In genomic region chr9:118321823-118322222, GRCh38 we compare ENCODE assay signal across 16 cellular contexts.
DNase-seq lines count a peak whose midpoint lies in the region; ATAC-seq and TF ChIP-seq lines count a peak whose summit lies in the region.
"Had no signal": no experiment of that assay in that cellular context is flagged by ENCODE, and none has a peak within 500 bp of the region (broad histone marks: within the 10 kb centered on the region; RNA-seq: fewer than 3 reads in every experiment).

No MANE protein-coding gene starts in this region.

- no peaks in the 10 kb centered on the region for H4K20me1 ChIP-seq in neural progenitor cell (ENCODE audit: low read depth)
- H4K20me1 ChIP-seq: BLaER1 had no signal

- peak in 3 of 4 donors; percentile 51 to 72 (median 60) for ATAC-seq in heart left ventricle
- no peak for ATAC-seq in right cardiac atrium
- ATAC-seq in GM18520 (IDR thresholded peaks at IDR 0.05; ENCODE audit: unreplicated experiment) = no peak
- ATAC-seq: GM12878 had no signal

- TF ChIP-seq POLR2A in heart left ventricle (IDR thresholded peaks at IDR 0.05) = no peak

- no peak overlapping the region for H3K4me2 ChIP-seq in neural progenitor cell
- H3K4me2 ChIP-seq: BLaER1 had no signal

- CTCF ChIA-PET in activated naive CD4-positive, alpha-beta T cell treated with anti-CD3 and anti-CD28 coated beads, Interleukin-2, amount 10 ng/mL, durations not matched to agents 7 days and 5 days (lab: Charles Lee) = no interaction called here

- H3K27me3 ChIP-seq in heart left ventricle (no peaks in the 10 kb centered on the region), right cardiac atrium (ENCODE audit: control insufficient read depth, insufficient read depth) (no peaks in the 10 kb centered on the region), neural progenitor cell (no peaks in the 10 kb centered on the region)
- H3K27me3 ChIP-seq: BLaER1 had no signal

- peak in 1 of 5 donors; percentile 13 for DNase-seq in heart left ventricle
- no peak for DNase-seq in right cardiac atrium
- DNase-seq in NCI-H2081 treated with DMSO at 0.1 percent for 48 hours (lab: John Stamatoyannopoulos, UW) = peak; percentile 63
- peak; percentile 89 for DNase-seq in NCI-H748 treated with DMSO at 0.1 percent for 48 hours (lab: John Stamatoyannopoulos, UW)
- no peak for DNase-seq in neural progenitor cell (ENCODE audit: low spot score)
- DNase-seq in stimulated activated CD4-positive, alpha-beta T cell treated with anti-CD3 and anti-CD28 coated beads, Interleukin-1b, Interleukin-23, amount 100 ng/mL, for 48 hours = no peak
- no peak for DNase-seq in activated naive CD4-positive, alpha-beta T cell treated with anti-CD3 and anti-CD28 coated beads, Interleukin-2, amount 10 ng/mL, durations not matched to agents 7 days and 5 days
- DNase-seq: 8988T; AML-193; CD8-positive, alpha-beta memory T cell; DMS53; GM23248; H7 had no signal

- H3K4me3 ChIP-seq in heart left ventricle = no peak overlapping the region
- no peak overlapping the region for H3K4me3 ChIP-seq in right cardiac atrium (ENCODE audit: low read length)
- no peak overlapping the region for H3K4me3 ChIP-seq in neural progenitor cell
- H3K4me3 ChIP-seq: BLaER1, GM12878, GM23248 had no signal

- no peaks in the 10 kb centered on the region for H3K27me3 Mint-ChIP-seq in neural progenitor cell (ENCODE audit: insufficient read depth, low read depth)
- no peaks in the 10 kb centered on the region for H3K27me3 Mint-ChIP-seq in activated naive CD4-positive, alpha-beta T cell treated with anti-CD3 and anti-CD28 coated beads, Interleukin-2, amount 10 ng/mL, durations not matched to agents 7 days and 5 days
- H3K27me3 Mint-ChIP-seq: CD8-positive, alpha-beta memory T cell had no signal

- H3K27ac ChIP-seq in heart left ventricle (no peak overlapping the region), right cardiac atrium (ENCODE audit: low read length) (no peak overlapping the region), neural progenitor cell (no peak overlapping the region)
- H3K27ac ChIP-seq: BLaER1, GM23248 had no signal

- H3K4me1 ChIP-seq in heart left ventricle (peaks cover 0 to 9% (median 0%) of the 10 kb centered on the region in 12 donors), right cardiac atrium (ENCODE audit: control insufficient read depth, insufficient read depth, low read length) (no peaks in the 10 kb centered on the region), neural progenitor cell (peaks cover 3% of the 10 kb centered on the region)

- no peaks in the 10 kb centered on the region for H3K9me3 Mint-ChIP-seq in neural progenitor cell
- H3K9me3 Mint-ChIP-seq in activated naive CD4-positive, alpha-beta T cell treated with anti-CD3 and anti-CD28 coated beads, Interleukin-2, amount 10 ng/mL, durations not matched to agents 7 days and 5 days = peaks cover 2% of the 10 kb centered on the region

- H3K4me1 Mint-ChIP-seq in neural progenitor cell = peaks cover 22% of the 10 kb centered on the region
- H3K4me1 Mint-ChIP-seq in activated naive CD4-positive, alpha-beta T cell treated with anti-CD3 and anti-CD28 coated beads, Interleukin-2, amount 10 ng/mL, durations not matched to agents 7 days and 5 days = no peaks in the 10 kb centered on the region
- H3K4me1 Mint-ChIP-seq: CD8-positive, alpha-beta memory T cell had no signal

- H3K9me3 ChIP-seq in heart left ventricle (no peaks in the 10 kb centered on the region), right cardiac atrium (ENCODE audit: control insufficient read depth, low read length) (no peaks in the 10 kb centered on the region), neural progenitor cell (ENCODE audit: low read depth) (no peaks in the 10 kb centered on the region)
- H3K9me3 ChIP-seq: BLaER1 had no signal

- no peak overlapping the region for H3K9ac ChIP-seq in neural progenitor cell
- H3K9ac ChIP-seq: BLaER1, GM23248 had no signal

- no peak for TF ChIP-seq CTCF in heart left ventricle (IDR thresholded peaks at IDR 0.05)
- no peak for TF ChIP-seq CTCF in neural progenitor cell (IDR thresholded peaks at IDR 0.05)

- H3F3A ChIP-seq in neural progenitor cell (ENCODE audit: low read depth) = no peaks in the 10 kb centered on the region

- no peaks in the 10 kb centered on the region for H3K36me3 Mint-ChIP-seq in neural progenitor cell
- H3K36me3 Mint-ChIP-seq in activated naive CD4-positive, alpha-beta T cell treated with anti-CD3 and anti-CD28 coated beads, Interleukin-2, amount 10 ng/mL, durations not matched to agents 7 days and 5 days = no peaks in the 10 kb centered on the region
- H3K36me3 Mint-ChIP-seq: CD8-positive, alpha-beta memory T cell had no signal

- 56 to 79% (median 64%) methylated on average over 1 of the region's 1 CpG for WGBS in heart left ventricle, 4 donors
- WGBS in right cardiac atrium = 64% methylated on average over 1 of the region's 1 CpG

- H3K36me3 ChIP-seq in heart left ventricle (no peaks in the 10 kb centered on the region), neural progenitor cell (no peaks in the 10 kb centered on the region)
- H3K36me3 ChIP-seq: BLaER1 had no signal

- no peak overlapping the region for H3K4me3 Mint-ChIP-seq in neural progenitor cell
- no peak overlapping the region for H3K4me3 Mint-ChIP-seq in activated naive CD4-positive, alpha-beta T cell treated with anti-CD3 and anti-CD28 coated beads, Interleukin-2, amount 10 ng/mL, durations not matched to agents 7 days and 5 days
- H3K4me3 Mint-ChIP-seq: CD8-positive, alpha-beta memory T cell had no signal

- H3K27ac Mint-ChIP-seq in neural progenitor cell = no peak overlapping the region
- H3K27ac Mint-ChIP-seq in activated naive CD4-positive, alpha-beta T cell treated with anti-CD3 and anti-CD28 coated beads, Interleukin-2, amount 10 ng/mL, durations not matched to agents 7 days and 5 days = no peak overlapping the region
- H3K27ac Mint-ChIP-seq: CD8-positive, alpha-beta memory T cell had no signal

- intact Hi-C loops in heart left ventricle (cut with DNase I) (loop anchor here in 1 of 10 donors (10.0 kb wide), 1 partner anchor 153 kb away; no protein-coding TSS in a partner anchor), right cardiac atrium (cut with DNase I) (no loop called here)

- H2AFZ ChIP-seq in neural progenitor cell (replicated peaks) = no peak overlapping the region
- H2AFZ ChIP-seq: GM23248 had no signal

- no peaks in the 10 kb centered on the region for H3K79me2 ChIP-seq in neural progenitor cell (ENCODE audit: low read depth)

Comparison
In these comparisons a context has a peak if more than half of its experiments do, and no peak if none do; other contexts are left out.
1. ATAC-seq: peak in heart left ventricle (3 of 4); none in right cardiac atrium (0 of 2) and GM18520 (single experiment).
2. DNase-seq: peak in NCI-H2081 treated with DMSO at 0.1 percent for 48 hours (single experiment) and NCI-H748 treated with DMSO at 0.1 percent for 48 hours (single experiment); none in right cardiac atrium (0 of 3), neural progenitor cell (single experiment), stimulated activated CD4-positive, alpha-beta T cell treated with anti-CD3 and anti-CD28 coated beads, Interleukin-1b, Interleukin-23, amount 100 ng/mL, for 48 hours (single experiment) and activated naive CD4-positive, alpha-beta T cell treated with anti-CD3 and anti-CD28 coated beads, Interleukin-2, amount 10 ng/mL, durations not matched to agents 7 days and 5 days (single experiment).